ENCODE assay signal across 18 cellular contexts in the genomic region with DNA sequence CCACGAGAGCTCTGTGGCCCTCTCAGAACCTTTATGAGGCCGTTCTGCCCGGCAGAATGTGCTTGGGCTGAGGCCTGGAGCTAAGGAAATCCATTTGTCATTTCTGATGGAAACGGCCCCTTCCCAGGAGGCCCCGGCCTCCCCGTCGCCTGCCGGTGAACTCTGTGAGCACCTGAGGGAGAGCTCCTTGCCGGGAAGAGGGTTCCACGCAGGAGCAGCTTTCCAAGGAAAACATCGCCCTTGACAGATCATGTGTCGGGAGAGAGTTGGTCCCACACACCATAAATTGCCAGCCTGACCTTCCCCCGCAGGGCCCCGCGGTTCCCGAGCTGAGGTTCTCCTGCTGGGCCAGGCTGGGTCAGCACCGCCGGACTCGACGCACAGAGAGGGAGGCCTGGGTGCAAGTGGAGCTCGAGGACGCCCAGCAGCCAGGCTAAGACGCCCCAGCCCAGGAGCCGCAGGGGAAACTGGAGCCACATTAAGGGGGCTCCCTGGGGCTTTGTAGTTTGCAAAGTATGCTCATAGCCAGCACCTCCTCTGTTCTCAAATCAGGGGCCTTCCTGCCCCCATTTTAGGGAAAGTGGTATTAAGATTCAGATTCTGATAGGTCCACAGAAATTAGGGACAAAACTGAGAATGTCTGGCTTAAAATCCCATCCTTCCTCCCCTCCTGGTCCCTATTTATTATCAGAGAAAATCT.
A peak's percentile ranks its signal among the peaks of the same experiment; 100 is the strongest.
DNase-seq lines count a peak whose midpoint lies in the region; ATAC-seq and TF ChIP-seq lines count a peak whose summit lies in the region.
"Had no signal": no experiment of that assay in that cellular context is flagged by ENCODE, and none has a peak within 500 bp of the region (broad histone marks: within the 10 kb centered on the region; RNA-seq: fewer than 3 reads in every experiment).

No MANE protein-coding gene starts in this region.

- H3K4me1 Mint-ChIP-seq in activated CD8-positive, alpha-beta memory T cell treated with anti-CD3 and anti-CD28 coated beads, Interleukin-2, amount 10 ng/mL, durations not matched to agents 7 days and 5 days: no peaks in the 10 kb centered on the region
- peaks cover 8% of the 10 kb centered on the region for H3K4me1 Mint-ChIP-seq in osteocyte (ENCODE audit: unreplicated experiment)

- H3K36me3 ChIP-seq in vagina: no peaks in the 10 kb centered on the region
- H3K36me3 ChIP-seq in lower lobe of right lung: no peaks in the 10 kb centered on the region
- H3K36me3 ChIP-seq: HAP-1 had no signal

- H3K36me3 Mint-ChIP-seq in activated CD8-positive, alpha-beta memory T cell treated with anti-CD3 and anti-CD28 coated beads, Interleukin-2, amount 10 ng/mL, durations not matched to agents 7 days and 5 days: peaks cover 3% of the 10 kb centered on the region
- peaks cover 4% of the 10 kb centered on the region for H3K36me3 Mint-ChIP-seq in osteocyte (ENCODE audit: unreplicated experiment)
- H3K36me3 Mint-ChIP-seq: CD14-positive monocyte had no signal

- TF ChIP-seq CTCF in osteocyte (IDR thresholded peaks at IDR 0.05): no peak
- no peak for TF ChIP-seq CTCF in vagina (IDR thresholded peaks at IDR 0.05)
- no peak for TF ChIP-seq CTCF in lower lobe of right lung (IDR thresholded peaks at IDR 0.05)

- intact Hi-C loops in vagina (cut with DNase I) (no loop called here), lower lobe of right lung (cut with DNase I) (no loop called here)

- H3K27me3 ChIP-seq in vagina (no peaks in the 10 kb centered on the region), lower lobe of right lung (ENCODE audit: low read depth) (no peaks in the 10 kb centered on the region)

- H3K27me3 Mint-ChIP-seq in activated CD8-positive, alpha-beta memory T cell treated with anti-CD3 and anti-CD28 coated beads, Interleukin-2, amount 10 ng/mL, durations not matched to agents 7 days and 5 days: peaks cover 8% of the 10 kb centered on the region
- peaks cover 3% of the 10 kb centered on the region for H3K27me3 Mint-ChIP-seq in osteocyte (ENCODE audit: unreplicated experiment)

- H3K9me3 ChIP-seq in vagina (no peaks in the 10 kb centered on the region), lower lobe of right lung (no peaks in the 10 kb centered on the region)
- H3K9me3 ChIP-seq: Caco-2, HAP-1 had no signal

- TF ChIP-seq POLR2A in vagina (IDR thresholded peaks at IDR 0.05): no peak

- no peak for ATAC-seq in activated CD8-positive, alpha-beta memory T cell treated with anti-CD3 and anti-CD28 coated beads, Interleukin-2, amount 10 ng/mL, durations not matched to agents 7 days and 5 days
- ATAC-seq in HG03045 (IDR thresholded peaks at IDR 0.05; ENCODE audit: unreplicated experiment): no peak
- ATAC-seq in lower lobe of right lung: no peak
- ATAC-seq: PC-3 had no signal

- H3K4me3 Mint-ChIP-seq in activated CD8-positive, alpha-beta memory T cell treated with anti-CD3 and anti-CD28 coated beads, Interleukin-2, amount 10 ng/mL, durations not matched to agents 7 days and 5 days: no peak overlapping the region
- H3K4me3 Mint-ChIP-seq in osteocyte (ENCODE audit: unreplicated experiment): no peak overlapping the region
- H3K4me3 Mint-ChIP-seq: CD14-positive monocyte had no signal

- peaks cover 4% of the 10 kb centered on the region for H3K9me3 Mint-ChIP-seq in activated CD8-positive, alpha-beta memory T cell treated with anti-CD3 and anti-CD28 coated beads, Interleukin-2, amount 10 ng/mL, durations not matched to agents 7 days and 5 days (ENCODE audit: low read depth)
- peaks cover 10% of the 10 kb centered on the region for H3K9me3 Mint-ChIP-seq in osteocyte (ENCODE audit: unreplicated experiment)

- no peak overlapping the region for H3K27ac ChIP-seq in vagina
- H3K27ac ChIP-seq in lower lobe of right lung: no peak overlapping the region
- H3K27ac ChIP-seq: 22Rv1 had no signal

- no peak overlapping the region for H3K4me3 ChIP-seq in vagina
- H3K4me3 ChIP-seq in lower lobe of right lung: no peak overlapping the region
- H3K4me3 ChIP-seq: HAP-1 had no signal

- no peak overlapping the region for H3K27ac Mint-ChIP-seq in activated CD8-positive, alpha-beta memory T cell treated with anti-CD3 and anti-CD28 coated beads, Interleukin-2, amount 10 ng/mL, durations not matched to agents 7 days and 5 days
- H3K27ac Mint-ChIP-seq in osteocyte (ENCODE audit: unreplicated experiment): no peak overlapping the region
- H3K27ac Mint-ChIP-seq: CD14-positive monocyte had no signal

- CTCF ChIA-PET in activated CD8-positive, alpha-beta memory T cell treated with anti-CD3 and anti-CD28 coated beads, Interleukin-2, amount 10 ng/mL, durations not matched to agents 7 days and 5 days (lab: Charles Lee): no interaction called here

- H3K4me1 ChIP-seq in vagina: no peaks in the 10 kb centered on the region
- H3K4me1 ChIP-seq in lower lobe of right lung: no peaks in the 10 kb centered on the region
- H3K4me1 ChIP-seq: Caco-2, HAP-1 had no signal

- peak; percentile 11 for DNase-seq in activated CD8-positive, alpha-beta memory T cell treated with anti-CD3 and anti-CD28 coated beads, Interleukin-2, amount 10 ng/mL, durations not matched to agents 7 days and 5 days
- no peak for DNase-seq in activated CD8-positive, alpha-beta memory T cell treated with anti-CD3 and anti-CD28 coated beads, Interleukin-2, amount 50 U/mL, for 4 hours
- DNase-seq in left kidney (ENCODE audit: low read depth, low spot score) (peak; percentile 83), osteocyte (ENCODE audit: extremely low spot score, unreplicated experiment) (peak; percentile 73), vagina (ENCODE audit: extremely low spot score in 2 of 2) (peak; percentile 62 to 72), AG08395 (ENCODE audit: low spot score) (no peak), lower lobe of right lung (no peak)
- DNase-seq: Caco-2, KG1, NCI-H1105 treated with DMSO at 0.1 percent for 48 hours, NCI-H187, NCI-H446, NCI-H748 treated with DMSO at 0.1 percent for 48 hours, PC-3 had no signal

Comparison
In these comparisons a context has a peak if more than half of its experiments do, and no peak if none do; other contexts are left out.
1. DNase-seq: peak in activated CD8-positive, alpha-beta memory T cell treated with anti-CD3 and anti-CD28 coated beads, Interleukin-2, amount 10 ng/mL, durations not matched to agents 7 days and 5 days (single experiment), left kidney (single experiment), osteocyte (single experiment) and vagina (2 of 2); none in activated CD8-positive, alpha-beta memory T cell treated with anti-CD3 and anti-CD28 coated beads, Interleukin-2, amount 50 U/mL, for 4 hours (single experiment), AG08395 (single experiment) and lower lobe of right lung (single experiment).